ENCODE assay signal across 29 cellular contexts in genomic region chr14:95889236-95889979, GRCh38. TPM values are rescaled to one million over a fixed set of nuclear protein-coding genes. Genes with fewer than 3 reads are reported as not detected.
DNase-seq lines count a peak whose midpoint lies in the region; ATAC-seq and TF ChIP-seq lines count a peak whose summit lies in the region.
"Had no signal": no experiment of that assay in that cellular context is flagged by ENCODE, and none has a peak within 500 bp of the region (broad histone marks: within the 10 kb centered on the region; RNA-seq: fewer than 3 reads in every experiment).

No MANE protein-coding gene starts in this region.

- no peaks in the 10 kb centered on the region for H3K36me3 ChIP-seq in BLaER1
- H3K36me3 ChIP-seq: breast epithelium, lower lobe of right lung, ovary, right atrium auricular region, stomach, tibial artery had no signal

- DNase-seq in NCI-H510A (lab: John Stamatoyannopoulos, UW) (peak; percentile 11), kidney tubule cell (ENCODE audit: low spot score) (peak; percentile 50), type B pancreatic cell (ENCODE audit: extremely low spot score, unreplicated experiment) (no peak), omental fat pad (ENCODE audit: low spot score) (no peak)
- DNase-seq: activated CD8-positive, alpha-beta T cell treated with anti-CD3 and anti-CD28 coated beads for 36 hours; AML-193; effector CD8-positive, alpha-beta T cell; lower lobe of right lung; NCI-H1436 treated with DMSO at 0.1 percent for 48 hours; ovary; stimulated activated CD4-positive, alpha-beta T cell treated with anti-CD3 and anti-CD28 coated beads, Interleukin-1b, Interleukin-23, amount 100 ng/mL, for 48 hours; stimulated activated CD8-positive, alpha-beta memory T cell treated with anti-CD3 and anti-CD28 coated beads, Interleukin-4, amount 100 ng/mL, for 48 hours; stomach; tibial artery had no signal

- H3K9ac ChIP-seq in BLaER1 = peak overlapping the region; percentile 70

- no peak overlapping the region for H3K27ac Mint-ChIP-seq in type B pancreatic cell
- H3K27ac Mint-ChIP-seq: activated CD8-positive, alpha-beta T cell treated with anti-CD3 and anti-CD28 coated beads for 36 hours; activated naive CD4-positive, alpha-beta T cell treated with anti-CD3 and anti-CD28 coated beads, Interleukin-2, amount 50 U/mL, for 72 hours; activated T-helper 2 cell treated with anti-CD3 and anti-CD28 coated beads, Interferon-gamma antibody, Interleukin-2, Interleukin-4, amounts not matched to agents 10 μg/mL and 5 μg/mL and 100 μg/mL, durations not matched to agents 14 hours and 24 hours and 36 hours; IgD-negative memory B cell; natural killer cell treated with Interleukin-12 subunit alpha and Interleukin-12 subunit beta and Interleukin-15 and Interleukin-18, amount 100 ng/mL, for 72 hours; T-helper 1 cell treated with Interleukin-12 subunit alpha and Interleukin-12 subunit beta and Interleukin-4 antibody, amounts not matched to agents 30 μg/mL and 1 μg/mL, for 36 hours had no signal

- H3K27me3 ChIP-seq in BLaER1 = no peaks in the 10 kb centered on the region
- H3K27me3 ChIP-seq: ovary, right atrium auricular region, tibial artery had no signal

- peak; percentile 71 for ATAC-seq in GM18907 (IDR thresholded peaks at IDR 0.05; ENCODE audit: unreplicated experiment)
- ATAC-seq in omental fat pad (ENCODE audit: low FRiP score) = no peak
- no peak for ATAC-seq in GM21528 (IDR thresholded peaks at IDR 0.05; ENCODE audit: low FRiP score, unreplicated experiment)
- no peak for ATAC-seq in HG03196 (IDR thresholded peaks at IDR 0.05; ENCODE audit: unreplicated experiment)
- ATAC-seq: A549; activated CD8-positive, alpha-beta T cell treated with anti-CD3 and anti-CD28 coated beads for 36 hours; activated naive CD4-positive, alpha-beta T cell treated with anti-CD3 and anti-CD28 coated beads, Interleukin-2, amount 50 U/mL, for 72 hours; lower lobe of right lung; natural killer cell treated with Interleukin-12 subunit alpha and Interleukin-12 subunit beta and Interleukin-15 and Interleukin-18, amount 100 ng/mL, for 72 hours had no signal

- H3K4me1 ChIP-seq in BLaER1 = peaks cover 99% of the 10 kb centered on the region
- H3K4me1 ChIP-seq: breast epithelium, lower lobe of right lung, right atrium auricular region had no signal

- no peak overlapping the region for H3K4me3 Mint-ChIP-seq in type B pancreatic cell
- H3K4me3 Mint-ChIP-seq: activated CD8-positive, alpha-beta T cell treated with anti-CD3 and anti-CD28 coated beads for 36 hours; natural killer cell treated with Interleukin-12 subunit alpha and Interleukin-12 subunit beta and Interleukin-15 and Interleukin-18, amount 100 ng/mL, for 72 hours; T-helper 1 cell treated with Interleukin-12 subunit alpha and Interleukin-12 subunit beta and Interleukin-4 antibody, amounts not matched to agents 30 μg/mL and 1 μg/mL, for 36 hours had no signal

- H3K9me3 ChIP-seq in BLaER1 = no peaks in the 10 kb centered on the region
- H3K9me3 ChIP-seq: A549, breast epithelium, lower lobe of right lung, ovary, right atrium auricular region, stomach, tibial artery had no signal

- no peaks in the 10 kb centered on the region for H4K20me1 ChIP-seq in BLaER1

- peak overlapping the region; percentile 16; the same call in 1 of the 2 replicates for H3K4me3 ChIP-seq in BLaER1
- H3K4me3 ChIP-seq: A549, breast epithelium, lower lobe of right lung, ovary, right atrium auricular region, smooth muscle cell, stomach, tibial artery had no signal

- no peaks in the 10 kb centered on the region for H3K9me3 Mint-ChIP-seq in type B pancreatic cell
- H3K9me3 Mint-ChIP-seq: activated CD8-positive, alpha-beta T cell treated with anti-CD3 and anti-CD28 coated beads for 36 hours; activated naive CD4-positive, alpha-beta T cell treated with anti-CD3 and anti-CD28 coated beads, Interleukin-2, amount 50 U/mL, for 72 hours; activated T-helper 2 cell treated with anti-CD3 and anti-CD28 coated beads, Interferon-gamma antibody, Interleukin-2, Interleukin-4, amounts not matched to agents 10 μg/mL and 5 μg/mL and 100 μg/mL, durations not matched to agents 14 hours and 24 hours and 36 hours; IgD-negative memory B cell; natural killer cell treated with Interleukin-12 subunit alpha and Interleukin-12 subunit beta and Interleukin-15 and Interleukin-18, amount 100 ng/mL, for 72 hours; T-helper 1 cell treated with Interleukin-12 subunit alpha and Interleukin-12 subunit beta and Interleukin-4 antibody, amounts not matched to agents 30 μg/mL and 1 μg/mL, for 36 hours had no signal

- H3K4me2 ChIP-seq in BLaER1 = peak overlapping the region; percentile 86
- H3K4me2 ChIP-seq: A549, smooth muscle cell had no signal

- peak overlapping the region; percentile 90 for H3K27ac ChIP-seq in BLaER1
- H3K27ac ChIP-seq: A549, breast epithelium, lower lobe of right lung, ovary, right atrium auricular region, stomach, tibial artery had no signal

- no peak for TF ChIP-seq CTCF in type B pancreatic cell (conservative IDR thresholded peaks at IDR 0.05)
- no peak for TF ChIP-seq CTCF in omental fat pad (IDR thresholded peaks at IDR 0.05)

- H3K27me3 Mint-ChIP-seq in type B pancreatic cell = peaks cover 47% of the 10 kb centered on the region

- H3K36me3 Mint-ChIP-seq in type B pancreatic cell = no peaks in the 10 kb centered on the region
- H3K36me3 Mint-ChIP-seq: activated naive CD4-positive, alpha-beta T cell treated with anti-CD3 and anti-CD28 coated beads, Interleukin-2, amount 50 U/mL, for 72 hours; IgD-negative memory B cell; natural killer cell treated with Interleukin-12 subunit alpha and Interleukin-12 subunit beta and Interleukin-15 and Interleukin-18, amount 100 ng/mL, for 72 hours had no signal

- no peaks in the 10 kb centered on the region for H3K4me1 Mint-ChIP-seq in type B pancreatic cell (ENCODE audit: unreplicated experiment)

RNA-seq across cellular contexts. Expression of gene TUNAR, which starts 12.8 kb away (rescaled TPM):
- total RNA-seq in type B pancreatic cell (ENCODE audit: low replicate concordance) (7.0 and 7.4 TPM in 2 replicates), omental fat pad (not detected)
- total RNA-seq: activated CD8-positive, alpha-beta T cell treated with anti-CD3 and anti-CD28 coated beads for 36 hours; activated naive CD4-positive, alpha-beta T cell treated with anti-CD3 and anti-CD28 coated beads, Interleukin-2, amount 50 U/mL, for 72 hours; activated T-helper 2 cell treated with anti-CD3 and anti-CD28 coated beads, Interferon-gamma antibody, Interleukin-2, Interleukin-4, amounts not matched to agents 10 μg/mL and 5 μg/mL and 100 μg/mL, durations not matched to agents 14 hours and 24 hours and 36 hours; lower lobe of right lung; M059J; natural killer cell treated with Interleukin-12 subunit alpha and Interleukin-12 subunit beta and Interleukin-15 and Interleukin-18, amount 100 ng/mL, for 72 hours; NCI-H460; right atrium auricular region; smooth muscle cell had no signal

Comparison
In these comparisons a context has a peak if more than half of its experiments do, and no peak if none do; other contexts are left out.
1. DNase-seq: peak in NCI-H510A (single experiment) and kidney tubule cell (single experiment); none in type B pancreatic cell (single experiment) and omental fat pad (single experiment).